Comparison of ENCODE assay signal across 1 cellular context in genomic region chr11:21278840-21279239, GRCh38.
TF ChIP-seq lines count a peak whose summit lies in the region.

No MANE protein-coding gene starts in this region.

TF ChIP-seq in HepG2, 621 proteins besides CTCF, POLR2A, EP300 and RAD21 (continued from another document):
- TF ChIP-seq, protein P1, sequence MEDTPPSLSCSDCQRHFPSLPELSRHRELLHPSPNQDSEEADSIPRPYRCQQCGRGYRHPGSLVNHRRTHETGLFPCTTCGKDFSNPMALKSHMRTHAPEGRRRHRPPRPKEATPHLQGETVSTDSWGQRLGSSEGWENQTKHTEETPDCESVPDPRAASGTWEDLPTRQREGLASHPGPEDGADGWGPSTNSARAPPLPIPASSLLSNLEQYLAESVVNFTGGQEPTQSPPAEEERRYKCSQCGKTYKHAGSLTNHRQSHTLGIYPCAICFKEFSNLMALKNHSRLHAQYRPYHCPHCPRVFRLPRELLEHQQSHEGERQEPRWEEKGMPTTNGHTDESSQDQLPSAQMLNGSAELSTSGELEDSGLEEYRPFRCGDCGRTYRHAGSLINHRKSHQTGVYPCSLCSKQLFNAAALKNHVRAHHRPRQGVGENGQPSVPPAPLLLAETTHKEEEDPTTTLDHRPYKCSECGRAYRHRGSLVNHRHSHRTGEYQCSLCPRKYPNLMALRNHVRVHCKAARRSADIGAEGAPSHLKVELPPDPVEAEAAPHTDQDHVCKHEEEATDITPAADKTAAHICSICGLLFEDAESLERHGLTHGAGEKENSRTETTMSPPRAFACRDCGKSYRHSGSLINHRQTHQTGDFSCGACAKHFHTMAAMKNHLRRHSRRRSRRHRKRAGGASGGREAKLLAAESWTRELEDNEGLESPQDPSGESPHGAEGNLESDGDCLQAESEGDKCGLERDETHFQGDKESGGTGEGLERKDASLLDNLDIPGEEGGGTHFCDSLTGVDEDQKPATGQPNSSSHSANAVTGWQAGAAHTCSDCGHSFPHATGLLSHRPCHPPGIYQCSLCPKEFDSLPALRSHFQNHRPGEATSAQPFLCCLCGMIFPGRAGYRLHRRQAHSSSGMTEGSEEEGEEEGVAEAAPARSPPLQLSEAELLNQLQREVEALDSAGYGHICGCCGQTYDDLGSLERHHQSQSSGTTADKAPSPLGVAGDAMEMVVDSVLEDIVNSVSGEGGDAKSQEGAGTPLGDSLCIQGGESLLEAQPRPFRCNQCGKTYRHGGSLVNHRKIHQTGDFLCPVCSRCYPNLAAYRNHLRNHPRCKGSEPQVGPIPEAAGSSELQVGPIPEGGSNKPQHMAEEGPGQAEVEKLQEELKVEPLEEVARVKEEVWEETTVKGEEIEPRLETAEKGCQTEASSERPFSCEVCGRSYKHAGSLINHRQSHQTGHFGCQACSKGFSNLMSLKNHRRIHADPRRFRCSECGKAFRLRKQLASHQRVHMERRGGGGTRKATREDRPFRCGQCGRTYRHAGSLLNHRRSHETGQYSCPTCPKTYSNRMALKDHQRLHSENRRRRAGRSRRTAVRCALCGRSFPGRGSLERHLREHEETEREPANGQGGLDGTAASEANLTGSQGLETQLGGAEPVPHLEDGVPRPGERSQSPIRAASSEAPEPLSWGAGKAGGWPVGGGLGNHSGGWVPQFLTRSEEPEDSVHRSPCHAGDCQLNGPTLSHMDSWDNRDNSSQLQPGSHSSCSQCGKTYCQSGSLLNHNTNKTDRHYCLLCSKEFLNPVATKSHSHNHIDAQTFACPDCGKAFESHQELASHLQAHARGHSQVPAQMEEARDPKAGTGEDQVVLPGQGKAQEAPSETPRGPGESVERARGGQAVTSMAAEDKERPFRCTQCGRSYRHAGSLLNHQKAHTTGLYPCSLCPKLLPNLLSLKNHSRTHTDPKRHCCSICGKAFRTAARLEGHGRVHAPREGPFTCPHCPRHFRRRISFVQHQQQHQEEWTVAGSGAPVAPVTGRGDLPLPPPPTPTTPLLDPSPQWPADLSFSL (CRISPR knock-in tag; IDR thresholded peaks at IDR 0.05), result no peak
- TF ChIP-seq ZNF101 (CRISPR knock-in tag; IDR thresholded peaks at IDR 0.05; ENCODE audit: borderline replicate concordance, low read depth) (no peak), ZNF234 (CRISPR knock-in tag; conservative IDR thresholded peaks at IDR 0.05) (no peak)
